ENCODE assay signal across 12 cellular contexts in the genomic region with DNA sequence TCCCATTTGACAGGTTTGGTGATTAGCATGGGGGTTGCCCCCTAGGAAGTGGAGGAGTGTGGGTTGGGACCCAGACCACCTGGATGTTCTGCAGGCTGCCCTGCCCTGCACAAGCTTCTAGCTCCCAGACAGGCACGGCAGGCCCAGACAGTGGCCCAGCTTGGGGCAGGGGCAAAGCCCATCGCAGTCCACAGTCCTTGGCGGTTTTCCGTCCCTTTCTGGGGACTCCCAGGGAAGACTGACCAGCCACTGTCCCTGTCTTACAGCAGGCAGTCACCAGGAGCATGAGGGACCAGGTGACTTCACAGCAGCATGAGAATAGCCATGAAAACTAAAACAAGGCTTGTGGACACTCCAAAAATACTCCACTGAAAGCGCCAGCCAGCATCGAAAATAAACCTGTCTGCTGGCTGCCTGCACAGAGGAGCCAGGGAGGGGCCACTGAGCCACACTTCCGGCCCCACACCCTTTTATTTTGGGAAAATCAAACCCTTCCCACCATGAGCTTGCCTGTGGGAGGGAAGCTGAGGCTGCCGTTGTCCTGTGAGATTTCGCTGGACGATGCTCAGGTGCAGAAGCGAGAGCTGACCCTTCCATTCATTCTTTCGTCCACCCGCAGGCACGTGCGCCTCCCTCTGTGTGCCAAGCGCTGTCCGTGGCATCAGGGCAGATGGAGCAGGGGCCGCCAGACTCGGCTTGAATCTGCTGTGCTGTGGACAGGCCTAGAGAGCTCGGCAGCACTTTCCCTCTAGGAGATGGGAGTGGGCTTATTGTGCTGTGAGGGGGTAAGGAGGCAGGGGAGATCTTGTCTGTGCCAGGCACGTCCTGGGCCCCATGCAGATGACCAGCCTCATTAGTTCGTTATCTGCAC.
"Had no signal": no experiment of that assay in that cellular context is flagged by ENCODE, and none has a peak within 500 bp of the region (broad histone marks: within the 10 kb centered on the region; RNA-seq: fewer than 3 reads in every experiment).

No MANE protein-coding gene starts in this region.

- H3K9me3 ChIP-seq: adrenal gland, body of pancreas, prostate gland had no signal

- H3K36me3 ChIP-seq: adrenal gland, prostate gland had no signal

- H3K27me3 ChIP-seq: adrenal gland, body of pancreas had no signal

- H3K4me3 ChIP-seq: adrenal gland, body of pancreas, prostate gland had no signal

- ATAC-seq: activated T-helper 17 cell treated with anti-CD3 and anti-CD28 coated beads, Interleukin-2, amount 50 U/mL, for 72 hours; body of pancreas; natural killer cell treated with Interleukin-12 subunit alpha and Interleukin-12 subunit beta and Interleukin-15 and Interleukin-18, amount 100 ng/mL, for 72 hours; WTC11 had no signal

- DNase-seq: activated CD4-positive, alpha-beta T cell treated with anti-CD3 and anti-CD28 coated beads for 48 hours; activated naive CD4-positive, alpha-beta T cell treated with anti-CD3 and anti-CD28 coated beads, Interleukin-2, amount 10 ng/mL, durations not matched to agents 7 days and 5 days; adrenal gland; body of pancreas; cerebellar nuclear complex; occipital lobe; stimulated activated CD4-positive, alpha-beta T cell treated with anti-CD3 and anti-CD28 coated beads, Interleukin-4, amount 100 ng/mL, for 1 hour; stimulated activated CD8-positive, alpha-beta memory T cell treated with anti-CD3 and anti-CD28 coated beads, Interleukin-4, amount 100 ng/mL, for 48 hours had no signal

- H3K4me1 ChIP-seq: adrenal gland, body of pancreas, prostate gland had no signal

- H3K27ac ChIP-seq: adrenal gland, body of pancreas, prostate gland had no signal
